ENCODE assay signal across 8 cellular contexts in the genomic region with DNA sequence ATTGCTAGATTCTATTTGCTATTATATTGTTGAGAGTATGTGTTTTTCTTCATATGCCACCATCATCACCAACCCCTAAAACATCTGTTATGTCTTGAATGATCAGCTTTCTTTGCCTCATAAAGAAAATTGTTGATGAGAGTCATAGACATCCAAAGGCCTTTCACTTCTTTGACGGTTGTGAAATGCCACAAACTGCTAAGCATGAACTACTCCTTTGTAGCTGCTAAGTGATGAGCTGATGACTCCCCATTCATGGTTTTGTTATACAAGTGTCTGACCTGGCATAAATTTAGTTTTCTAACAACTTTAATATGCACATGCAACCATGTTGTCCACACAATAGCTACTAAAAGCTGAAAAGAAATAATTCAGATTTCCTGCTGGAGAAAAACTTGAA. TPM values are rescaled to one million over a fixed set of nuclear protein-coding genes. Genes with fewer than 3 reads are reported as not detected.
DNase-seq lines count a peak whose midpoint lies in the region; ATAC-seq and TF ChIP-seq lines count a peak whose summit lies in the region.

No MANE protein-coding gene starts in this region.

- CTCF ChIA-PET in A673 (lab: Charles Lee): interaction anchor here (0.5 to 1.8 kb wide), 12 partner anchors 8 to 744 kb away, joined by 3 to 8 read pairs (median 4); a partner anchor contains a TSS

- peaks cover 14 to 34% of the 10 kb centered on the region in 2 donors for H3K4me1 Mint-ChIP-seq in natural killer cell treated with Interleukin-12 subunit alpha and Interleukin-12 subunit beta and Interleukin-15 and Interleukin-18, amount 100 ng/mL, for 72 hours (ENCODE audit: low read depth in 2 of 2)

- peak overlapping the region; percentile 93 for H3K4me3 Mint-ChIP-seq in natural killer cell treated with Interleukin-12 subunit alpha and Interleukin-12 subunit beta and Interleukin-15 and Interleukin-18, amount 100 ng/mL, for 72 hours

- peaks cover 17% of the 10 kb centered on the region for H3K4me1 ChIP-seq in A673 (ENCODE audit: insufficient read depth, low read length, poor library complexity, severe bottlenecking)

- H3K27me3 Mint-ChIP-seq in natural killer cell treated with Interleukin-12 subunit alpha and Interleukin-12 subunit beta and Interleukin-15 and Interleukin-18, amount 100 ng/mL, for 72 hours: no peaks in the 10 kb centered on the region

- no peaks in the 10 kb centered on the region for H3K36me3 Mint-ChIP-seq in natural killer cell treated with Interleukin-12 subunit alpha and Interleukin-12 subunit beta and Interleukin-15 and Interleukin-18, amount 100 ng/mL, for 72 hours

- DNase-seq in A673 (ENCODE audit: low spot score) (no peak), brain microvascular endothelial cell (no peak), hypothalamus (lab: John Stamatoyannopoulos, UW) (no peak)
- DNase-seq in Jurkat, Clone E6-1 (ENCODE audit: low read depth, low spot score): no peak
- DNase-seq in natural killer cell treated with Interleukin-12 subunit alpha and Interleukin-12 subunit beta and Interleukin-15 and Interleukin-18, amount 100 ng/mL, for 72 hours (ENCODE audit: low spot score): no peak
- no peak for DNase-seq in stimulated activated CD4-positive, alpha-beta T cell treated with anti-CD3 and anti-CD28 coated beads, Interleukin-4, amount 100 ng/mL, for 24 hours

- H3K4me3 ChIP-seq in A673 (ENCODE audit: low read depth, low read length, poor library complexity, severe bottlenecking) (peak overlapping the region; percentile 72), brain microvascular endothelial cell (ENCODE audit: low read depth, low read length) (peak overlapping the region; percentile 44)
- H3K4me3 ChIP-seq in Jurkat, Clone E6-1 (ENCODE audit: low read length): peak overlapping the region; percentile 92

- ATAC-seq in natural killer cell treated with Interleukin-12 subunit alpha and Interleukin-12 subunit beta and Interleukin-15 and Interleukin-18, amount 100 ng/mL, for 72 hours: peak in 1 of 2 donors; percentile 37
- ATAC-seq in HG02884 (IDR thresholded peaks at IDR 0.05; ENCODE audit: unreplicated experiment): no peak
- ATAC-seq in HG03565 (IDR thresholded peaks at IDR 0.05; ENCODE audit: unreplicated experiment): no peak

- in situ Hi-C loops in brain microvascular endothelial cell (cut with HindIII; ENCODE audit: low pct_ligation_motif_present, low sequenced_read_pairs): no loop called here

- TF ChIP-seq CTCF in A673 (conservative IDR thresholded peaks at IDR 0.05; ENCODE audit: low read depth, low read length): no peak
- TF ChIP-seq CTCF in brain microvascular endothelial cell (IDR thresholded peaks at IDR 0.05; ENCODE audit: low read depth, low read length, missing control alignments): no peak

- H3K36me3 ChIP-seq in A673 (ENCODE audit: insufficient read depth, low read length, poor library complexity, severe bottlenecking) (peaks cover 22% of the 10 kb centered on the region), brain microvascular endothelial cell (replicated peaks) (peaks cover 14% of the 10 kb centered on the region)

- intact Hi-C loops in A673 (cut with micrococcal nuclease; ENCODE audit: unreplicated experiment): loop anchor here (2.0 to 5.0 kb wide), 3 partner anchors 246 to 744 kb away; no protein-coding TSS in a partner anchor

- POLR2A ChIA-PET in A673 (lab: Charles Lee; ENCODE audit: low non-redundant PET): interaction anchor here (0.6 kb wide), 2 partner anchors 44 to 422 kb away, joined by 3 to 4 read pairs; no protein-coding TSS in a partner anchor

- H3K27ac Mint-ChIP-seq in natural killer cell treated with Interleukin-12 subunit alpha and Interleukin-12 subunit beta and Interleukin-15 and Interleukin-18, amount 100 ng/mL, for 72 hours: peak overlapping the region; percentile 82 to 99

- no peak overlapping the region for H3K27ac ChIP-seq in A673 (ENCODE audit: low read depth, low read length, poor library complexity, severe bottlenecking)
- no peak overlapping the region for H3K27ac ChIP-seq in brain microvascular endothelial cell

- H3K27me3 ChIP-seq in A673 (replicated peaks; ENCODE audit: insufficient read depth, low read depth, low read length, poor library complexity) (no peaks in the 10 kb centered on the region), brain microvascular endothelial cell (replicated peaks) (no peaks in the 10 kb centered on the region)

- H3K9me3 Mint-ChIP-seq in natural killer cell treated with Interleukin-12 subunit alpha and Interleukin-12 subunit beta and Interleukin-15 and Interleukin-18, amount 100 ng/mL, for 72 hours: no peaks in the 10 kb centered on the region

- H3K9me3 ChIP-seq in A673 (ENCODE audit: low read depth, low read length, poor library complexity, severe bottlenecking): no peaks in the 10 kb centered on the region

- BruUV-seq in A673 (replicated peaks; lab: Mats Ljungman, UMichigan): no TSS peak

RNA-seq across cellular contexts. Expression of a gene that starts 0.7 kb away (rescaled TPM):
- 31.7 and 32.3 TPM in 2 replicates for total RNA-seq in A673 (2021)
- polyA plus RNA-seq in Jurkat, Clone E6-1 (2012; ENCODE audit: insufficient read depth, insufficient read length): 18.7 TPM
- total RNA-seq in natural killer cell treated with Interleukin-12 subunit alpha and Interleukin-12 subunit beta and Interleukin-15 and Interleukin-18, amount 100 ng/mL, for 72 hours: 10 to 100 TPM; 37.4 to 44.5 TPM

RNA-seq across cellular contexts. Expression of a gene that starts 8.4 kb away (rescaled TPM):
- 0.45 and 0.63 TPM in 2 replicates for total RNA-seq in A673 (2021)
- 0.37 TPM for polyA plus RNA-seq in Jurkat, Clone E6-1 (2012; ENCODE audit: insufficient read depth, insufficient read length)
- 10 to 100 TPM in 1 of 2 donors, under 1 TPM in 1; 0.81 to 11.5 TPM for total RNA-seq in natural killer cell treated with Interleukin-12 subunit alpha and Interleukin-12 subunit beta and Interleukin-15 and Interleukin-18, amount 100 ng/mL, for 72 hours

RNA-seq across cellular contexts. Expression of a gene that starts 55.7 kb away (rescaled TPM):
- not detected in 2 replicates for total RNA-seq in A673 (2021)
- not detected for polyA plus RNA-seq in Jurkat, Clone E6-1 (2012; ENCODE audit: insufficient read depth, insufficient read length)
- not detected for total RNA-seq in natural killer cell treated with Interleukin-12 subunit alpha and Interleukin-12 subunit beta and Interleukin-15 and Interleukin-18, amount 100 ng/mL, for 72 hours
